ENCODE assay signal across 8 cellular contexts in genomic region chr3:31531992-31532586, GRCh38. TPM values are rescaled to one million over a fixed set of nuclear protein-coding genes. Genes with fewer than 3 reads are reported as not detected.
A peak's percentile ranks its signal among the peaks of the same experiment; 100 is the strongest.
DNase-seq lines count a peak whose midpoint lies in the region; ATAC-seq and TF ChIP-seq lines count a peak whose summit lies in the region.

No MANE protein-coding gene starts in this region.

- ATAC-seq in HG03457 (IDR thresholded peaks at IDR 0.05; ENCODE audit: unreplicated experiment), result peak; percentile 86

- H3K9me3 ChIP-seq in BE2C, result no peaks in the 10 kb centered on the region

- H3K4me1 ChIP-seq in BE2C, result no peaks in the 10 kb centered on the region

- DNase-seq in BE2C (peak; percentile 96), GM19240 (ENCODE audit: insufficient read length, low spot score) (peak; percentile 83), NCI-H524 (lab: John Stamatoyannopoulos, UW) (peak; percentile 93 to 98), kidney glomerular epithelial cell (lab: John Stamatoyannopoulos, UW) (peak; percentile 91)
- DNase-seq in activated CD4-positive, alpha-beta T cell treated with anti-CD3 and anti-CD28 coated beads for 4 hours, result peak; percentile 99
- peak; percentile 98 to 99 for DNase-seq in stimulated activated CD4-positive, alpha-beta T cell treated with anti-CD3 and anti-CD28 coated beads, Interleukin-15, amount 100 ng/mL, for 48 hours (ENCODE audit: low read depth in 2 of 2)

- H3K27ac ChIP-seq in cingulate gyrus (ENCODE audit: low read depth, low read length), result peak overlapping the region; percentile 97

- peak overlapping the region; percentile 77 for H3K4me3 ChIP-seq in BE2C (ENCODE audit: low read depth, low read length)

- H3K36me3 ChIP-seq in BE2C, result no peaks in the 10 kb centered on the region

- H3K27me3 ChIP-seq in BE2C, result no peaks in the 10 kb centered on the region

- no peak for TF ChIP-seq CTCF in BE2C (IDR thresholded peaks at IDR 0.05; ENCODE audit: low read depth, low read length)

RNA-seq across cellular contexts. Expression of gene STT3B, which starts 0.6 kb away (rescaled TPM):
- 15.6 TPM for polyA plus RNA-seq in BE2C (2012; ENCODE audit: insufficient read depth, insufficient read length, low read depth)

Comparison
In these comparisons a context has a peak if more than half of its experiments do, and no peak if none do; other contexts are left out.
1. Peak in every context shown above with its lines: DNase-seq, ATAC-seq, H3K4me3 ChIP-seq and H3K27ac ChIP-seq.